Comparison of ENCODE assay signal across 8 cellular contexts in the genomic region with DNA sequence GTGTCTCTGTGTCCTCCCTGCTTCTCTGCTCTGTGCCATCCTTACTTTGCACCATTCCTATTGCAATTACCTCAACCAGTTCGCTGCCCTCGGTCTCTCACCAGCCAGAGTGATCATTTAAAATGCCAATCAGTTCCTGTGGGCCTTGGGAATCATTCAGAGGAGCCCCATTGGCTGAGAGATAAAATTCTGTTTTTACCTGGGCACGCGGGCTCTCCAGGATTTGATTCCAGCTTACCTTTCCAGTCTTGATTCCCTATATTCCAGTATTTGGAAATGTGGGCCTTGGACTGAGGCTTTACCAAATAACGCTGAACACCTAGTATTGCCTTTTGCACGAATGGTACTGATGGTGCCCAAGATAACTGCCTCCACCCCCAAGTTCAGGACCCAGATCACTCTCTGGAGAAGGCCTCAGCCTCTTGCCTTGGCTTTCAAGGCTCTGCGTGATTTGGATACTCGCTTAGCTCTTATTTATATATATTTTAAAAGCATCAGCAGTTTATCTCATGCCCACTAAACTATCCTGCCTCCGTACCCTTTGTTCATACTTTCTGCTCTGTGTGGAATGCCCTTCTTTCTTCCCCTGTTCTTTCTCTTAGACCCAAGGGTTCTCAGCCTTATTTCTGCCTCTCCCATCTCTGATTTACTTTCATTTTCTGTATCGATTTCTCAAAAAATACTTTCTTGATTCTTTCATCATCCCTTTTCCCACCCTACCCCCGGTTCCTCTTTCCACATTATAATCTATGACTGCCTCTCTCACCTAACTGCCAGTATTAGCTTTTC. TPM values are rescaled to one million over a fixed set of nuclear protein-coding genes. Genes with fewer than 3 reads are reported as not detected.
DNase-seq lines count a peak whose midpoint lies in the region; ATAC-seq lines count a peak whose summit lies in the region.

No MANE protein-coding gene starts in this region.

- H3K27me3 Mint-ChIP-seq in activated naive CD8-positive, alpha-beta T cell treated with anti-CD3 and anti-CD28 coated beads, Interleukin-2, amount 10 ng/mL, durations not matched to agents 7 days and 5 days: no peaks in the 10 kb centered on the region

- ATAC-seq in activated naive CD8-positive, alpha-beta T cell treated with anti-CD3 and anti-CD28 coated beads, Interleukin-2, amount 10 ng/mL, durations not matched to agents 7 days and 5 days (ENCODE audit: low read depth): no peak
- no peak for ATAC-seq in stimulated activated effector memory CD8-positive, alpha-beta T cell treated with anti-CD3 and anti-CD28 coated beads, Interleukin-12 subunit alpha, Interleukin-12 subunit beta, amount 100 ng/mL, for 72 hours
- ATAC-seq in HG02884 (IDR thresholded peaks at IDR 0.05; ENCODE audit: unreplicated experiment): no peak

- DNase-seq in ELF-1 (ENCODE audit: low read depth, low spot score) (peak; percentile 36), MG63 (no peak), NCI-H2171 treated with DMSO at 0.1 percent for 48 hours (lab: John Stamatoyannopoulos, UW) (no peak), 8988T (no peak)
- no peak for DNase-seq in activated naive CD8-positive, alpha-beta T cell treated with anti-CD3 and anti-CD28 coated beads, Interleukin-2, amount 10 ng/mL, durations not matched to agents 7 days and 5 days
- no peak for DNase-seq in stimulated activated effector memory CD8-positive, alpha-beta T cell treated with anti-CD3 and anti-CD28 coated beads, Interleukin-12 subunit alpha, Interleukin-12 subunit beta, amount 100 ng/mL, for 72 hours (ENCODE audit: low spot score in 2 of 2)

- H3K36me3 Mint-ChIP-seq in activated naive CD8-positive, alpha-beta T cell treated with anti-CD3 and anti-CD28 coated beads, Interleukin-2, amount 10 ng/mL, durations not matched to agents 7 days and 5 days: peaks cover 24% of the 10 kb centered on the region
- peaks cover 66% of the 10 kb centered on the region for H3K36me3 Mint-ChIP-seq in stimulated activated effector memory CD8-positive, alpha-beta T cell treated with anti-CD3 and anti-CD28 coated beads, Interleukin-12 subunit alpha, Interleukin-12 subunit beta, amount 100 ng/mL, for 72 hours

- H3K4me3 ChIP-seq in MG63 (peak overlapping the region; percentile 94), iPS-18a (ENCODE audit: low read length) (peak overlapping the region; percentile 98)

- peak overlapping the region; percentile 93 for H3K4me3 Mint-ChIP-seq in activated naive CD8-positive, alpha-beta T cell treated with anti-CD3 and anti-CD28 coated beads, Interleukin-2, amount 10 ng/mL, durations not matched to agents 7 days and 5 days
- peak overlapping the region; percentile 73 for H3K4me3 Mint-ChIP-seq in stimulated activated effector memory CD8-positive, alpha-beta T cell treated with anti-CD3 and anti-CD28 coated beads, Interleukin-12 subunit alpha, Interleukin-12 subunit beta, amount 100 ng/mL, for 72 hours

- POLR2A ChIA-PET in activated naive CD8-positive, alpha-beta T cell treated with anti-CD3 and anti-CD28 coated beads, Interleukin-2, amount 10 ng/mL, durations not matched to agents 7 days and 5 days (lab: Charles Lee): interaction anchor here (0.6 to 2.9 kb wide), 9 partner anchors 8 to 333 kb away, joined by 3 to 27 read pairs (median 7); a partner anchor contains a TSS

- H3K27me3 ChIP-seq in MG63: no peaks in the 10 kb centered on the region
- no peaks in the 10 kb centered on the region for H3K27me3 ChIP-seq in iPS-18a (ENCODE audit: control insufficient read depth, insufficient read depth, low read length)

- no peaks in the 10 kb centered on the region for H3K9me3 Mint-ChIP-seq in activated naive CD8-positive, alpha-beta T cell treated with anti-CD3 and anti-CD28 coated beads, Interleukin-2, amount 10 ng/mL, durations not matched to agents 7 days and 5 days
- no peaks in the 10 kb centered on the region for H3K9me3 Mint-ChIP-seq in stimulated activated effector memory CD8-positive, alpha-beta T cell treated with anti-CD3 and anti-CD28 coated beads, Interleukin-12 subunit alpha, Interleukin-12 subunit beta, amount 100 ng/mL, for 72 hours

- peak overlapping the region; percentile 88 for H3K9ac ChIP-seq in iPS-18a (ENCODE audit: low read length)

- H3K27ac ChIP-seq in iPS-18a (ENCODE audit: low read length): peak overlapping the region; percentile 92

- H3K36me3 ChIP-seq in MG63 (peaks cover 47% of the 10 kb centered on the region), iPS-18a (ENCODE audit: control insufficient read depth, low read depth, low read length) (peaks cover 41% of the 10 kb centered on the region)

- H3K27ac Mint-ChIP-seq in activated naive CD8-positive, alpha-beta T cell treated with anti-CD3 and anti-CD28 coated beads, Interleukin-2, amount 10 ng/mL, durations not matched to agents 7 days and 5 days: peak overlapping the region; percentile 97
- peak overlapping the region; percentile 99 for H3K27ac Mint-ChIP-seq in stimulated activated effector memory CD8-positive, alpha-beta T cell treated with anti-CD3 and anti-CD28 coated beads, Interleukin-12 subunit alpha, Interleukin-12 subunit beta, amount 100 ng/mL, for 72 hours

- H3K4me1 Mint-ChIP-seq in activated naive CD8-positive, alpha-beta T cell treated with anti-CD3 and anti-CD28 coated beads, Interleukin-2, amount 10 ng/mL, durations not matched to agents 7 days and 5 days: peaks cover 27% of the 10 kb centered on the region
- peaks cover 20% of the 10 kb centered on the region for H3K4me1 Mint-ChIP-seq in stimulated activated effector memory CD8-positive, alpha-beta T cell treated with anti-CD3 and anti-CD28 coated beads, Interleukin-12 subunit alpha, Interleukin-12 subunit beta, amount 100 ng/mL, for 72 hours

- H3K4me1 ChIP-seq in iPS-18a (ENCODE audit: control insufficient read depth, low read depth, low read length): no peaks in the 10 kb centered on the region

- no peaks in the 10 kb centered on the region for H3K9me3 ChIP-seq in MG63
- no peaks in the 10 kb centered on the region for H3K9me3 ChIP-seq in iPS-18a (ENCODE audit: control insufficient read depth, low read depth, low read length)

RNA-seq across cellular contexts. Expression of a gene that starts 0.9 kb away (rescaled TPM):
- 543 and 804 TPM in 2 replicates for total RNA-seq in MG63 (2014; rRNA removed; shearing (Covaris generic); ENCODE audit: low replicate concordance)
- 100 to 1,000 TPM; 181 to 183 TPM for total RNA-seq in activated naive CD8-positive, alpha-beta T cell treated with anti-CD3 and anti-CD28 coated beads, Interleukin-2, amount 10 ng/mL, durations not matched to agents 7 days and 5 days

RNA-seq across cellular contexts. Expression of a gene that starts 24.2 kb away (rescaled TPM):
- total RNA-seq in MG63 (2014; rRNA removed; shearing (Covaris generic); ENCODE audit: low replicate concordance): 3.1 and 3.9 TPM in 2 replicates
- 1 to 10 TPM; 1.2 to 2.2 TPM for total RNA-seq in activated naive CD8-positive, alpha-beta T cell treated with anti-CD3 and anti-CD28 coated beads, Interleukin-2, amount 10 ng/mL, durations not matched to agents 7 days and 5 days

RNA-seq across cellular contexts. Expression of a gene that starts 33.8 kb away (rescaled TPM):
- total RNA-seq in MG63 (2014; rRNA removed; shearing (Covaris generic); ENCODE audit: low replicate concordance): 3.8 and 13.8 TPM in 2 replicates
- 1 to 10 TPM; 1.6 to 2.4 TPM for total RNA-seq in activated naive CD8-positive, alpha-beta T cell treated with anti-CD3 and anti-CD28 coated beads, Interleukin-2, amount 10 ng/mL, durations not matched to agents 7 days and 5 days
